In genomic region chr20:15930324-15931305, GRCh38 we compare ENCODE assay signal across 9 cellular contexts.
DNase-seq lines count a peak whose midpoint lies in the region; ATAC-seq, FAIRE-seq and TF ChIP-seq lines count a peak whose summit lies in the region.
"Had no signal": no experiment of that assay in that cellular context is flagged by ENCODE, and none has a peak within 500 bp of the region (broad histone marks: within the 10 kb centered on the region; RNA-seq: fewer than 3 reads in every experiment).

No MANE protein-coding gene starts in this region.

- FAIRE-seq in astrocyte (lab: Jason Lieb, UNC), result no peak

- H3K79me2 ChIP-seq in DOHH2 (ENCODE audit: control insufficient read depth, low read length) (no peaks in the 10 kb centered on the region), astrocyte (ENCODE audit: insufficient read depth, low read length) (no peaks in the 10 kb centered on the region)

- H3K9me3 ChIP-seq in DOHH2 (ENCODE audit: control insufficient read depth, insufficient read depth, low read length) (no peaks in the 10 kb centered on the region), astrocyte (ENCODE audit: insufficient read depth, low read depth, low read length) (no peaks in the 10 kb centered on the region), left lung (no peaks in the 10 kb centered on the region)

- TF ChIP-seq CTCF in DOHH2 (IDR thresholded peaks at IDR 0.05; ENCODE audit: low read depth, low read length, poor library complexity, severe bottlenecking) (peak; percentile 32), astrocyte (IDR thresholded peaks at IDR 0.05; ENCODE audit: insufficient read depth, low read depth, low read length) (peak; percentile 52), left lung (IDR thresholded peaks at IDR 0.05) (peak; percentile 9 to 54)

- H3K4me1 ChIP-seq in DOHH2 (ENCODE audit: control insufficient read depth, low read length) (no peaks in the 10 kb centered on the region), astrocyte (ENCODE audit: insufficient read depth, low read length) (no peaks in the 10 kb centered on the region), left lung (no peaks in the 10 kb centered on the region)

- intact Hi-C loops in left lung (cut with DNase I), result no loop called here

- no peak overlapping the region for H3K9ac ChIP-seq in astrocyte (ENCODE audit: low read length)

- H2AFZ ChIP-seq in astrocyte (ENCODE audit: low read depth, low read length), result no peak overlapping the region

- CTCF ChIA-PET in T-cell (lab: Charles Lee), result no interaction called here

- no peak overlapping the region for H3K27ac Mint-ChIP-seq in astrocyte (ENCODE audit: unreplicated experiment)
- H3K27ac Mint-ChIP-seq in naive thymus-derived CD8-positive, alpha-beta T cell, result no peak overlapping the region
- no peak overlapping the region for H3K27ac Mint-ChIP-seq in T-cell
- H3K27ac Mint-ChIP-seq: IgD-negative memory B cell had no signal

- H3K9me3 Mint-ChIP-seq in astrocyte (ENCODE audit: unreplicated experiment), result no peaks in the 10 kb centered on the region
- peaks cover 0 to 13% (median 0%) of the 10 kb centered on the region in 9 donors for H3K9me3 Mint-ChIP-seq in naive thymus-derived CD8-positive, alpha-beta T cell
- peaks cover 0 to 9% (median 2%) of the 10 kb centered on the region in 3 donors for H3K9me3 Mint-ChIP-seq in T-cell
- H3K9me3 Mint-ChIP-seq: IgD-negative memory B cell had no signal

- no peak overlapping the region for H3K4me3 Mint-ChIP-seq in astrocyte (ENCODE audit: unreplicated experiment)
- no peak overlapping the region for H3K4me3 Mint-ChIP-seq in naive thymus-derived CD8-positive, alpha-beta T cell
- H3K4me3 Mint-ChIP-seq in T-cell, result no peak overlapping the region
- H3K4me3 Mint-ChIP-seq: IgD-negative memory B cell had no signal

- DNase-seq in NCI-H1092 (lab: John Stamatoyannopoulos, UW) (peak; percentile 15), astrocyte (ENCODE audit: low read depth) (no peak), left lung (no peak), activated gamma-delta T cell treated with Interleukin-2 at 50 U/mL for 16 hours (no peak), H7 (no peak), T-cell (no peak)
- DNase-seq in naive thymus-derived CD8-positive, alpha-beta T cell, result no peak

- H3K27me3 Mint-ChIP-seq in astrocyte (ENCODE audit: low read depth, unreplicated experiment) (peaks cover 11% of the 10 kb centered on the region), T-cell (no peaks in the 10 kb centered on the region)
- peaks cover 0 to 13% (median 3%) of the 10 kb centered on the region in 5 donors for H3K27me3 Mint-ChIP-seq in naive thymus-derived CD8-positive, alpha-beta T cell
- H3K27me3 Mint-ChIP-seq: IgD-negative memory B cell had no signal

- H4K20me1 ChIP-seq in DOHH2 (ENCODE audit: control insufficient read depth, insufficient read depth, low read depth, low read length) (no peaks in the 10 kb centered on the region), astrocyte (ENCODE audit: insufficient read depth, low read length) (no peaks in the 10 kb centered on the region)

- POLR2A ChIA-PET in naive thymus-derived CD8-positive, alpha-beta T cell (lab: Charles Lee), result no interaction called here
- POLR2A ChIA-PET in T-cell (lab: Charles Lee), result no interaction called here

- H3K9me2 ChIP-seq in DOHH2 (replicated peaks; ENCODE audit: control insufficient read depth, low read length), result no peaks in the 10 kb centered on the region

- peak; percentile 86 for ATAC-seq in left lung
- ATAC-seq in naive thymus-derived CD8-positive, alpha-beta T cell, result no peak
- ATAC-seq in T-cell (replicated peaks in 1 of 4), result no peak

- no peaks in the 10 kb centered on the region for H3F3A ChIP-seq in DOHH2 (ENCODE audit: control insufficient read depth, insufficient read depth)

- H3K27ac ChIP-seq in DOHH2 (ENCODE audit: low read depth, low read length) (no peak overlapping the region), astrocyte (ENCODE audit: low read depth, low read length) (no peak overlapping the region), left lung (no peak overlapping the region)

- no peaks in the 10 kb centered on the region for H3K36me3 Mint-ChIP-seq in astrocyte (ENCODE audit: low read depth, unreplicated experiment)
- no peaks in the 10 kb centered on the region for H3K36me3 Mint-ChIP-seq in naive thymus-derived CD8-positive, alpha-beta T cell
- H3K36me3 Mint-ChIP-seq in T-cell, result no peaks in the 10 kb centered on the region

- H3K4me1 Mint-ChIP-seq in astrocyte (ENCODE audit: low read depth, unreplicated experiment) (peaks cover 3% of the 10 kb centered on the region), T-cell (no peaks in the 10 kb centered on the region)
- H3K4me1 Mint-ChIP-seq in naive thymus-derived CD8-positive, alpha-beta T cell, result peaks cover 0 to 12% (median 1%) of the 10 kb centered on the region in 4 donors

- H3K4me2 ChIP-seq in DOHH2 (ENCODE audit: low read length) (no peak overlapping the region), astrocyte (ENCODE audit: low read length) (peak overlapping the region; percentile 45)

- no peaks in the 10 kb centered on the region for H3K36me3 ChIP-seq in DOHH2 (ENCODE audit: control insufficient read depth, low read length)
- H3K36me3 ChIP-seq in astrocyte (ENCODE audit: insufficient read depth, low read length), result no peaks in the 10 kb centered on the region
- no peaks in the 10 kb centered on the region for H3K36me3 ChIP-seq in left lung
- H3K36me3 ChIP-seq in H7 (replicated peaks; ENCODE audit: control insufficient read depth, insufficient read depth, low read length), result no peaks in the 10 kb centered on the region

- H3K4me3 ChIP-seq in DOHH2 (ENCODE audit: low read length) (no peak overlapping the region), astrocyte (ENCODE audit: insufficient read depth, low read depth, low read length) (no peak overlapping the region), left lung (no peak overlapping the region), H7 (ENCODE audit: insufficient read depth, low read depth, low read length) (no peak overlapping the region)

- H3K27me3 ChIP-seq in DOHH2 (ENCODE audit: control insufficient read depth, low read length), result no peaks in the 10 kb centered on the region
- no peaks in the 10 kb centered on the region for H3K27me3 ChIP-seq in astrocyte (ENCODE audit: insufficient read depth, low read length)
- H3K27me3 ChIP-seq in left lung, result no peaks in the 10 kb centered on the region
- H3K27me3 ChIP-seq in H7 (ENCODE audit: control insufficient read depth, insufficient read depth, low read length), result no peaks in the 10 kb centered on the region
